ENCODE assay signal across 19 cellular contexts in genomic region chr20:43827940-43828562, GRCh38.
DNase-seq lines count a peak whose midpoint lies in the region; ATAC-seq, FAIRE-seq and TF ChIP-seq lines count a peak whose summit lies in the region.
"Had no signal": no experiment of that assay in that cellular context is flagged by ENCODE, and none has a peak within 500 bp of the region (broad histone marks: within the 10 kb centered on the region; RNA-seq: fewer than 3 reads in every experiment).

No MANE protein-coding gene starts in this region.

- H3K4me1 ChIP-seq in RWPE2 (ENCODE audit: insufficient read depth, poor library complexity, severe bottlenecking) = no peaks in the 10 kb centered on the region
- no peaks in the 10 kb centered on the region for H3K4me1 ChIP-seq in spleen
- H3K4me1 ChIP-seq: A549 had no signal

- CTCF ChIA-PET in activated CD8-positive, alpha-beta T cell treated with anti-CD3 and anti-CD28 coated beads for 36 hours (lab: Charles Lee) = no interaction called here

- H3K27ac ChIP-seq in RWPE2 (ENCODE audit: poor library complexity, severe bottlenecking) (no peak overlapping the region), spleen (no peak overlapping the region)
- H3K27ac ChIP-seq: 22Rv1, A549, C4-2B had no signal

- ATAC-seq in RWPE2 (ENCODE audit: low read depth) = no peak
- no peak for ATAC-seq in activated CD8-positive, alpha-beta T cell treated with anti-CD3 and anti-CD28 coated beads for 36 hours
- ATAC-seq: A549 had no signal

- no peaks in the 10 kb centered on the region for H3K36me3 Mint-ChIP-seq in activated CD4-positive, alpha-beta T cell treated with anti-CD3 and anti-CD28 coated beads, Interleukin-2, amount 10 ng/mL, durations not matched to agents 24 days and 14 days (ENCODE audit: low read depth)
- H3K36me3 Mint-ChIP-seq in activated CD8-positive, alpha-beta T cell treated with anti-CD3 and anti-CD28 coated beads for 36 hours (ENCODE audit: low read depth) = no peaks in the 10 kb centered on the region

- H3K9me3 ChIP-seq in RWPE2 (ENCODE audit: severe bottlenecking) (no peaks in the 10 kb centered on the region), spleen (peaks cover 0 to 12% (median 7%) of the 10 kb centered on the region in 8 donors)

- POLR2A ChIA-PET in activated CD8-positive, alpha-beta T cell treated with anti-CD3 and anti-CD28 coated beads for 36 hours (lab: Charles Lee) = no interaction called here

- TF ChIP-seq CTCF in RWPE2 (IDR thresholded peaks at IDR 0.05; ENCODE audit: poor library complexity, severe bottlenecking) (no peak), spleen (IDR thresholded peaks at IDR 0.05 in 8 of 11, conservative IDR thresholded peaks at IDR 0.05 in 3 of 11) (no peak)
- TF ChIP-seq CTCF in activated CD8-positive, alpha-beta T cell treated with anti-CD3 and anti-CD28 coated beads for 36 hours (IDR thresholded peaks at IDR 0.05) = no peak

- no peaks in the 10 kb centered on the region for H3K4me1 Mint-ChIP-seq in activated CD4-positive, alpha-beta T cell treated with anti-CD3 and anti-CD28 coated beads, Interleukin-2, amount 10 ng/mL, durations not matched to agents 24 days and 14 days
- no peaks in the 10 kb centered on the region for H3K4me1 Mint-ChIP-seq in activated CD8-positive, alpha-beta T cell treated with anti-CD3 and anti-CD28 coated beads for 36 hours (ENCODE audit: low read depth)
- H3K4me1 Mint-ChIP-seq: H9 had no signal

- H3K4me3 Mint-ChIP-seq in activated CD4-positive, alpha-beta T cell treated with anti-CD3 and anti-CD28 coated beads, Interleukin-2, amount 10 ng/mL, durations not matched to agents 24 days and 14 days = no peak overlapping the region
- no peak overlapping the region for H3K4me3 Mint-ChIP-seq in activated CD8-positive, alpha-beta T cell treated with anti-CD3 and anti-CD28 coated beads for 36 hours
- H3K4me3 Mint-ChIP-seq: CD4-positive, alpha-beta T cell; H9 had no signal

- H3K36me3 ChIP-seq in RWPE2 (ENCODE audit: low read depth) = no peaks in the 10 kb centered on the region
- H3K36me3 ChIP-seq in spleen = no peaks in the 10 kb centered on the region

- peak; percentile 50 for DNase-seq in activated CD4-positive, alpha-beta T cell treated with anti-CD3 and anti-CD28 coated beads, Interleukin-2, amount 10 ng/mL, durations not matched to agents 24 days and 14 days
- no peak for DNase-seq in activated CD4-positive, alpha-beta T cell treated with anti-CD3 and anti-CD28 coated beads, Interleukin-2, amount 50 U/mL, for 48 hours
- DNase-seq in RWPE2 (ENCODE audit: low spot score) (peak; percentile 64), mesenteric fat pad (ENCODE audit: low spot score) (peak; percentile 81), spleen (peak; percentile 16), HUDEP-2 (lab: John Stamatoyannopoulos, UW; ENCODE audit: unreplicated experiment in 76 of 76) (no peak), GM12891 (ENCODE audit: insufficient read length, low spot score) (no peak)
- DNase-seq in activated CD8-positive, alpha-beta T cell treated with anti-CD3 and anti-CD28 coated beads for 36 hours = no peak
- DNase-seq: AML-193; CD4-positive, alpha-beta T cell; DMS153; DMS79; GDM1; H9 had no signal

- H3K27me3 ChIP-seq in RWPE2 (ENCODE audit: insufficient read depth, poor library complexity, severe bottlenecking) (no peaks in the 10 kb centered on the region), spleen (replicated peaks in 1 of 7) (peaks cover 0 to 39% (median 0%) of the 10 kb centered on the region in 7 donors)

- 76 to 93% (median 83%) methylated on average over 5 of the region's 5 CpGs for WGBS in spleen, 5 donors

- no peak overlapping the region for H3K27ac Mint-ChIP-seq in activated CD4-positive, alpha-beta T cell treated with anti-CD3 and anti-CD28 coated beads, Interleukin-2, amount 10 ng/mL, durations not matched to agents 24 days and 14 days
- H3K27ac Mint-ChIP-seq in activated CD8-positive, alpha-beta T cell treated with anti-CD3 and anti-CD28 coated beads for 36 hours = no peak overlapping the region
- H3K27ac Mint-ChIP-seq: CD4-positive, alpha-beta T cell; H9 had no signal

- H3K4me3 ChIP-seq in RWPE2 (ENCODE audit: severe bottlenecking) = no peak overlapping the region
- H3K4me3 ChIP-seq in spleen = no peak overlapping the region
- H3K4me3 ChIP-seq: A549 had no signal

- no peak for TF ChIP-seq POLR2A in spleen (IDR thresholded peaks at IDR 0.05)
- no peak for TF ChIP-seq POLR2A in GM12891 (IDR thresholded peaks at IDR 0.05; ENCODE audit: low read depth, low read length)

- no peak for FAIRE-seq in GM12891 (lab: Jason Lieb, UNC)
- FAIRE-seq: A549, GM19239, H1 had no signal

- H3K9me3 Mint-ChIP-seq in activated CD4-positive, alpha-beta T cell treated with anti-CD3 and anti-CD28 coated beads, Interleukin-2, amount 10 ng/mL, durations not matched to agents 24 days and 14 days = peaks cover 20% of the 10 kb centered on the region
- no peaks in the 10 kb centered on the region for H3K9me3 Mint-ChIP-seq in activated CD8-positive, alpha-beta T cell treated with anti-CD3 and anti-CD28 coated beads for 36 hours
- H3K9me3 Mint-ChIP-seq: CD4-positive, alpha-beta T cell had no signal

- H3K27me3 Mint-ChIP-seq in activated CD4-positive, alpha-beta T cell treated with anti-CD3 and anti-CD28 coated beads, Interleukin-2, amount 10 ng/mL, durations not matched to agents 24 days and 14 days = no peaks in the 10 kb centered on the region
- peaks cover 20% of the 10 kb centered on the region for H3K27me3 Mint-ChIP-seq in activated CD8-positive, alpha-beta T cell treated with anti-CD3 and anti-CD28 coated beads for 36 hours

- intact Hi-C loops in activated CD4-positive, alpha-beta T cell treated with anti-CD3 and anti-CD28 coated beads, Interleukin-2, amount 10 ng/mL, durations not matched to agents 24 days and 14 days (cut with micrococcal nuclease) = no loop called here
- intact Hi-C loops in spleen (cut with DNase I; ENCODE audit: low total_unique reads) = no loop called here
- intact Hi-C loops in activated CD8-positive, alpha-beta T cell treated with anti-CD3 and anti-CD28 coated beads for 36 hours (cut with micrococcal nuclease) = no loop called here

TF ChIP-seq in GM12891, 5 proteins besides CTCF, POLR2A, EP300 and RAD21:
- TF ChIP-seq POU2F2 (IDR thresholded peaks at IDR 0.05; ENCODE audit: low read depth, low read length) (no peak), TAF1 (IDR thresholded peaks at IDR 0.05; ENCODE audit: low read depth, low read length) (no peak), POLR2AphosphoS5 (IDR thresholded peaks at IDR 0.05; ENCODE audit: low read depth, low read length) (no peak), SPI1 (IDR thresholded peaks at IDR 0.05; ENCODE audit: low read depth, low read length) (no peak)

Comparison
In these comparisons a context has a peak if more than half of its experiments do, and no peak if none do; other contexts are left out.
1. DNase-seq: peak in activated CD4-positive, alpha-beta T cell treated with anti-CD3 and anti-CD28 coated beads, Interleukin-2, amount 10 ng/mL, durations not matched to agents 24 days and 14 days (single experiment), RWPE2 (single experiment), mesenteric fat pad (single experiment) and spleen (single experiment); none in activated CD4-positive, alpha-beta T cell treated with anti-CD3 and anti-CD28 coated beads, Interleukin-2, amount 50 U/mL, for 48 hours (0 of 2), HUDEP-2 (0 of 76), activated CD8-positive, alpha-beta T cell treated with anti-CD3 and anti-CD28 coated beads for 36 hours (single experiment) and GM12891 (single experiment).